In genomic region chr12:75636607-75637006, GRCh38 we compare ENCODE assay signal across 16 cellular contexts.
DNase-seq lines count a peak whose midpoint lies in the region; ATAC-seq and TF ChIP-seq lines count a peak whose summit lies in the region.
"Had no signal": no experiment of that assay in that cellular context is flagged by ENCODE, and none has a peak within 500 bp of the region (broad histone marks: within the 10 kb centered on the region; RNA-seq: fewer than 3 reads in every experiment).

No MANE protein-coding gene starts in this region.

- ATAC-seq in RWPE2 (ENCODE audit: low read depth) (no peak), right cardiac atrium (no peak)
- ATAC-seq: K562 had no signal

- no peak overlapping the region for H3K27ac ChIP-seq in Karpas-422 (ENCODE audit: low read length)
- peak overlapping the region; percentile 51 for H3K27ac ChIP-seq in RWPE2 (ENCODE audit: poor library complexity, severe bottlenecking)
- H3K27ac ChIP-seq in osteoblast (ENCODE audit: low read depth, low read length): peak overlapping the region; percentile 69
- no peak overlapping the region for H3K27ac ChIP-seq in right cardiac atrium (ENCODE audit: low read length)

- H3K27me3 ChIP-seq in Karpas-422 (ENCODE audit: low read length): no peaks in the 10 kb centered on the region
- no peaks in the 10 kb centered on the region for H3K27me3 ChIP-seq in RWPE2 (ENCODE audit: insufficient read depth, poor library complexity, severe bottlenecking)
- H3K27me3 ChIP-seq in osteoblast (ENCODE audit: insufficient read depth, low read length): no peaks in the 10 kb centered on the region
- no peaks in the 10 kb centered on the region for H3K27me3 ChIP-seq in right cardiac atrium (ENCODE audit: control insufficient read depth, insufficient read depth)
- H3K27me3 ChIP-seq: MG63 had no signal

- H4K20me1 ChIP-seq in Karpas-422 (ENCODE audit: insufficient read depth, low read depth, low read length) (no peaks in the 10 kb centered on the region), osteoblast (ENCODE audit: insufficient read depth, low read length) (no peaks in the 10 kb centered on the region)

- H3K36me3 ChIP-seq in Karpas-422 (ENCODE audit: insufficient read depth, low read length): no peaks in the 10 kb centered on the region
- no peaks in the 10 kb centered on the region for H3K36me3 ChIP-seq in RWPE2 (ENCODE audit: low read depth)
- no peaks in the 10 kb centered on the region for H3K36me3 ChIP-seq in osteoblast (ENCODE audit: insufficient read depth, low read length)
- H3K36me3 ChIP-seq: MG63 had no signal

- H3K27me3 Mint-ChIP-seq in activated CD4-positive, alpha-beta T cell treated with anti-CD3 and anti-CD28 coated beads, Interleukin-2, amount 10 ng/mL, durations not matched to agents 24 days and 14 days: no peaks in the 10 kb centered on the region

- TF ChIP-seq CTCF in RWPE2 (IDR thresholded peaks at IDR 0.05; ENCODE audit: poor library complexity, severe bottlenecking) (no peak), osteoblast (IDR thresholded peaks at IDR 0.05; ENCODE audit: extremely low read depth, low read depth, low read length) (no peak)

- peaks cover 37% of the 10 kb centered on the region for H3K4me1 Mint-ChIP-seq in activated CD4-positive, alpha-beta T cell treated with anti-CD3 and anti-CD28 coated beads, Interleukin-2, amount 10 ng/mL, durations not matched to agents 24 days and 14 days

- peak overlapping the region; percentile 42 for H3K27ac Mint-ChIP-seq in activated CD4-positive, alpha-beta T cell treated with anti-CD3 and anti-CD28 coated beads, Interleukin-2, amount 10 ng/mL, durations not matched to agents 24 days and 14 days

- H3K9me2 ChIP-seq in Karpas-422 (replicated peaks; ENCODE audit: insufficient read depth, low read length): no peaks in the 10 kb centered on the region

- H3K79me2 ChIP-seq in Karpas-422 (ENCODE audit: low read length) (no peaks in the 10 kb centered on the region), osteoblast (ENCODE audit: insufficient read depth, low read length) (no peaks in the 10 kb centered on the region)

- 94% methylated on average over 4 of the region's 4 CpGs for WGBS in right cardiac atrium

- no peak overlapping the region for H3K4me2 ChIP-seq in Karpas-422 (ENCODE audit: low read depth, low read length, poor library complexity, severe bottlenecking)
- H3K4me2 ChIP-seq in osteoblast (ENCODE audit: insufficient read depth, low read length): no peak overlapping the region

- no peaks in the 10 kb centered on the region for H3K36me3 Mint-ChIP-seq in activated CD4-positive, alpha-beta T cell treated with anti-CD3 and anti-CD28 coated beads, Interleukin-2, amount 10 ng/mL, durations not matched to agents 24 days and 14 days (ENCODE audit: low read depth)

- H3K4me3 ChIP-seq in Karpas-422 (ENCODE audit: low read length) (no peak overlapping the region), RWPE2 (ENCODE audit: severe bottlenecking) (no peak overlapping the region), osteoblast (ENCODE audit: insufficient read depth, low read length) (no peak overlapping the region), right cardiac atrium (ENCODE audit: low read length) (no peak overlapping the region)
- H3K4me3 ChIP-seq: K562, MG63 had no signal

- no peak overlapping the region for H3K4me3 Mint-ChIP-seq in activated CD4-positive, alpha-beta T cell treated with anti-CD3 and anti-CD28 coated beads, Interleukin-2, amount 10 ng/mL, durations not matched to agents 24 days and 14 days

- DNase-seq in activated CD4-positive, alpha-beta T cell treated with anti-CD3 and anti-CD28 coated beads, Interleukin-2, amount 10 ng/mL, durations not matched to agents 24 days and 14 days: no peak
- no peak for DNase-seq in activated CD4-positive, alpha-beta T cell treated with anti-CD3 and anti-CD28 coated beads, Interleukin-2, amount 50 U/mL, for 4 hours
- DNase-seq in Karpas-422 (no peak), RWPE2 (ENCODE audit: low spot score) (no peak), osteoblast (ENCODE audit: insufficient read length, low spot score, missing footprints) (no peak), right cardiac atrium (no peak), NCI-H2029 treated with DMSO at 0.1 percent for 48 hours (lab: John Stamatoyannopoulos, UW) (no peak), NCI-H128 (lab: John Stamatoyannopoulos, UW; ENCODE audit: unreplicated experiment) (no peak)
- DNase-seq: 8988T, C1 segment of cervical spinal cord, MG63, NCI-H1105, NCI-H187, NCI-H2171 treated with DMSO at 0.1 percent for 48 hours, NCI-H510A had no signal

- no peaks in the 10 kb centered on the region for H3K9me3 Mint-ChIP-seq in activated CD4-positive, alpha-beta T cell treated with anti-CD3 and anti-CD28 coated beads, Interleukin-2, amount 10 ng/mL, durations not matched to agents 24 days and 14 days

- no peak overlapping the region for H3K9ac ChIP-seq in Karpas-422 (ENCODE audit: low read length)

- intact Hi-C loops in activated CD4-positive, alpha-beta T cell treated with anti-CD3 and anti-CD28 coated beads, Interleukin-2, amount 10 ng/mL, durations not matched to agents 24 days and 14 days (cut with micrococcal nuclease): loop anchor here (5.0 to 10.0 kb wide), 2 partner anchors 109 to 918 kb away; partner anchors contain the start of gene OSBPL8
- intact Hi-C loops in right cardiac atrium (cut with DNase I): no loop called here

- H3K4me1 ChIP-seq in Karpas-422 (ENCODE audit: low read length) (peaks cover 46% of the 10 kb centered on the region), RWPE2 (ENCODE audit: insufficient read depth, poor library complexity, severe bottlenecking) (peaks cover 40% of the 10 kb centered on the region), osteoblast (ENCODE audit: insufficient read depth, low read length) (peaks cover 28% of the 10 kb centered on the region), right cardiac atrium (ENCODE audit: control insufficient read depth, insufficient read depth, low read length) (no peaks in the 10 kb centered on the region)

- no peaks in the 10 kb centered on the region for H3K9me3 ChIP-seq in Karpas-422 (ENCODE audit: low read length)
- H3K9me3 ChIP-seq in RWPE2 (ENCODE audit: severe bottlenecking): no peaks in the 10 kb centered on the region
- no peaks in the 10 kb centered on the region for H3K9me3 ChIP-seq in osteoblast (ENCODE audit: low read depth, low read length)
- H3K9me3 ChIP-seq in right cardiac atrium (ENCODE audit: control insufficient read depth, low read length): no peaks in the 10 kb centered on the region
- H3K9me3 ChIP-seq: MG63 had no signal

- H2AFZ ChIP-seq in Karpas-422 (ENCODE audit: low read length) (peak overlapping the region; percentile 77; the same call in 1 of the 2 replicates), osteoblast (ENCODE audit: low read length) (no peak overlapping the region)

Comparison
In these comparisons a context has a peak if more than half of its experiments do, and no peak if none do; other contexts are left out.
1. H3K27ac ChIP-seq: peak in RWPE2 (single experiment) and osteoblast (single experiment); none in Karpas-422 (single experiment) and right cardiac atrium (single experiment).